ENCODE assay signal across 8 cellular contexts in genomic region chr7:38463277-38464224, GRCh38.
DNase-seq lines count a peak whose midpoint lies in the region; ATAC-seq lines count a peak whose summit lies in the region.

No MANE protein-coding gene starts in this region.

- ATAC-seq in GM21360 (IDR thresholded peaks at IDR 0.05; ENCODE audit: unreplicated experiment), result peak; percentile 89
- ATAC-seq in HG03575 (IDR thresholded peaks at IDR 0.05; ENCODE audit: extremely low read depth, insufficient number of reproducible peaks, low FRiP score, unreplicated experiment), result peak; percentile 80
- peak; percentile 81 for ATAC-seq in effector memory CD8-positive, alpha-beta T cell (replicated peaks)

- no peaks in the 10 kb centered on the region for H3K36me3 Mint-ChIP-seq in activated CD4-positive, alpha-beta memory T cell treated with anti-CD3 and anti-CD28 coated beads for 36 hours
- H3K36me3 Mint-ChIP-seq in effector memory CD8-positive, alpha-beta T cell (ENCODE audit: insufficient read depth), result no peaks in the 10 kb centered on the region

- POLR2A ChIA-PET in activated CD4-positive, alpha-beta memory T cell treated with anti-CD3 and anti-CD28 coated beads for 36 hours (lab: Charles Lee), result interaction anchor here (1.0 to 1.1 kb wide), 2 partner anchors 11 to 24 kb away, joined by 3 read pairs; no protein-coding TSS in a partner anchor

- H3K4me1 Mint-ChIP-seq in activated CD4-positive, alpha-beta memory T cell treated with anti-CD3 and anti-CD28 coated beads for 36 hours (ENCODE audit: low read depth), result peaks cover 18% of the 10 kb centered on the region
- peaks cover 4 to 8% of the 10 kb centered on the region in 2 donors for H3K4me1 Mint-ChIP-seq in effector memory CD8-positive, alpha-beta T cell (ENCODE audit: low read depth in 2 of 2)

- H3K4me3 Mint-ChIP-seq in activated CD4-positive, alpha-beta memory T cell treated with anti-CD3 and anti-CD28 coated beads for 36 hours, result peak overlapping the region; percentile 47
- H3K4me3 Mint-ChIP-seq in effector memory CD8-positive, alpha-beta T cell, result peak overlapping the region; percentile 62 to 73

- H3K27ac Mint-ChIP-seq in activated CD4-positive, alpha-beta memory T cell treated with anti-CD3 and anti-CD28 coated beads for 36 hours, result peak overlapping the region; percentile 39
- peak overlapping the region; percentile 32 to 77 for H3K27ac Mint-ChIP-seq in effector memory CD8-positive, alpha-beta T cell

- H3K27me3 Mint-ChIP-seq in activated CD4-positive, alpha-beta memory T cell treated with anti-CD3 and anti-CD28 coated beads for 36 hours, result no peaks in the 10 kb centered on the region
- no peaks in the 10 kb centered on the region for H3K27me3 Mint-ChIP-seq in effector memory CD8-positive, alpha-beta T cell

- no peaks in the 10 kb centered on the region for H3K9me3 Mint-ChIP-seq in activated CD4-positive, alpha-beta memory T cell treated with anti-CD3 and anti-CD28 coated beads for 36 hours
- no peaks in the 10 kb centered on the region for H3K9me3 Mint-ChIP-seq in effector memory CD8-positive, alpha-beta T cell

- intact Hi-C loops in activated CD4-positive, alpha-beta memory T cell treated with anti-CD3 and anti-CD28 coated beads for 36 hours (cut with micrococcal nuclease), result loop anchor here (1.0 to 2.0 kb wide), 3 partner anchors 14 to 445 kb away; partner anchors contain the start of gene VPS41

- CTCF ChIA-PET in activated CD4-positive, alpha-beta memory T cell treated with anti-CD3 and anti-CD28 coated beads for 36 hours (lab: Charles Lee), result interaction anchor here (0.7 to 1.4 kb wide), 2 partner anchors 64 to 95 kb away, joined by 3 to 4 read pairs; no protein-coding TSS in a partner anchor

- DNase-seq in CD1c-positive myeloid dendritic cell (ENCODE audit: extremely low spot score) (peak; percentile 58), NCI-H146 (lab: John Stamatoyannopoulos, UW) (no peak), NCI-H526 (lab: John Stamatoyannopoulos, UW) (no peak)
- DNase-seq in activated CD4-positive, alpha-beta memory T cell treated with anti-CD3 and anti-CD28 coated beads for 36 hours, result peak; percentile 93
- peak; percentile 62 to 70 (median 64) for DNase-seq in effector memory CD8-positive, alpha-beta T cell
- peak; percentile 86 to 88 for DNase-seq in stimulated activated CD4-positive, alpha-beta T cell treated with anti-CD3 and anti-CD28 coated beads, Interleukin-2, amount 100 ng/mL, for 24 hours

Comparison
In these comparisons a context has a peak if more than half of its experiments do, and no peak if none do; other contexts are left out.
1. DNase-seq: peak in CD1c-positive myeloid dendritic cell (single experiment), activated CD4-positive, alpha-beta memory T cell treated with anti-CD3 and anti-CD28 coated beads for 36 hours (single experiment), effector memory CD8-positive, alpha-beta T cell (3 of 3) and stimulated activated CD4-positive, alpha-beta T cell treated with anti-CD3 and anti-CD28 coated beads, Interleukin-2, amount 100 ng/mL, for 24 hours (2 of 2); none in NCI-H146 (single experiment) and NCI-H526 (0 of 2).
2. Peak in every context shown above with its lines, with median percentiles within 50 percentile points of each other: ATAC-seq.